ENCODE assay signal across 8 cellular contexts in the genomic region with DNA sequence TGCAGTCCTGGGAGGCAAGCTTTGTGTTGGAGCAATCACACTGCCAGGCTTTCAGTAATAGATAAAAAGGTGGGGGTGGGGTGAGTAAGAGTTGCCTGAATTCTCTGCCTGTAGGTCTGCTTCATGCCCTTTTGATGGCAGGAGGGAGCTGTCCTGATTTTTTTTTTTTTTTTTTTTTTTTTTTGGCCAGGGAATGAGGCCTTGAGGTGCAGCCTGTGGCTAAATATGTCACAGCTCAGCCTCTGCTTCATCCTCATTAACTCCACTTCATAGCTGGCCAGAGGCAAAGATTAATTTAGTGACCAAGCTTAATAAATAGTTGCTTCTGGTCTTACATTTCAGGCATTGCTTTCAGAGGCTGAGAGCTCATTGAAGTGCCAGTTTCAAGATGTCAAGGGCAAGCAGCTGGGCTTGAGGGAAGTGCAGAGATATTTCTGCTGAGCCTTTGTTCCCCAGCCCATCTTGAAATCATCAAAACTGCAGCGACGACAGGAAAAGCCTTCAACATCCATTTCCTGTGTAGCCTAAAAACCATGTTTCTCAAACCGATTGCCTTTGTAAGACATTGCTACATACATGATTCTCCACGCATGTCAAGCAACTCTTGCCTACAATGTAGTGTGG.
A peak's percentile ranks its signal among the peaks of the same experiment; 100 is the strongest.
DNase-seq lines count a peak whose midpoint lies in the region; ATAC-seq and TF ChIP-seq lines count a peak whose summit lies in the region.

No MANE protein-coding gene starts in this region.

- H3K4me3 Mint-ChIP-seq in type B pancreatic cell: no peak overlapping the region
- H3K4me3 Mint-ChIP-seq in effector memory CD8-positive, alpha-beta T cell: no peak overlapping the region

- peaks cover 35% of the 10 kb centered on the region for H3K4me1 Mint-ChIP-seq in type B pancreatic cell (ENCODE audit: unreplicated experiment)
- no peaks in the 10 kb centered on the region for H3K4me1 Mint-ChIP-seq in effector memory CD8-positive, alpha-beta T cell (ENCODE audit: low read depth in 2 of 2)

- 21% methylated on average over 4 of the region's 4 CpGs for WGBS in right cardiac atrium

- H3K4me1 ChIP-seq in right cardiac atrium (ENCODE audit: control insufficient read depth, insufficient read depth, low read length): peaks cover 1% of the 10 kb centered on the region

- peak; percentile 11; the same call in 1 of the 2 replicates for TF ChIP-seq CTCF in VCaP (conservative IDR thresholded peaks at IDR 0.05)
- TF ChIP-seq CTCF in type B pancreatic cell (conservative IDR thresholded peaks at IDR 0.05): peak; percentile 56

- no peak for DNase-seq in Right ventricle myocardium inferior (ENCODE audit: missing footprints)
- DNase-seq in cardiac septum (ENCODE audit: low spot score): no peak
- peak in 1 of 3 donors; percentile 37 for DNase-seq in right cardiac atrium
- DNase-seq in type B pancreatic cell (ENCODE audit: extremely low spot score, unreplicated experiment): no peak
- DNase-seq in activated CD4-positive, alpha-beta T cell treated with anti-CD3 and anti-CD28 coated beads for 48 hours: no peak
- no peak for DNase-seq in effector memory CD8-positive, alpha-beta T cell

- no peaks in the 10 kb centered on the region for H3K27me3 ChIP-seq in right cardiac atrium (ENCODE audit: control insufficient read depth, insufficient read depth)

- ATAC-seq in Right ventricle myocardium inferior (peak; percentile 75), right cardiac atrium (peak; percentile 45 to 51), GM21447 (IDR thresholded peaks at IDR 0.05; ENCODE audit: unreplicated experiment) (no peak)
- ATAC-seq in effector memory CD8-positive, alpha-beta T cell (replicated peaks): no peak

- intact Hi-C loops in Right ventricle myocardium inferior (cut with DNase I): no loop called here
- intact Hi-C loops in cardiac septum (cut with DNase I): no loop called here
- intact Hi-C loops in right cardiac atrium (cut with DNase I): no loop called here

- no peak overlapping the region for H3K27ac ChIP-seq in VCaP
- H3K27ac ChIP-seq in right cardiac atrium (ENCODE audit: low read length): no peak overlapping the region

- H3K36me3 Mint-ChIP-seq in type B pancreatic cell: no peaks in the 10 kb centered on the region
- no peaks in the 10 kb centered on the region for H3K36me3 Mint-ChIP-seq in effector memory CD8-positive, alpha-beta T cell (ENCODE audit: insufficient read depth)

- no peaks in the 10 kb centered on the region for H3K9me3 Mint-ChIP-seq in type B pancreatic cell
- no peaks in the 10 kb centered on the region for H3K9me3 Mint-ChIP-seq in effector memory CD8-positive, alpha-beta T cell

- no peak overlapping the region for H3K4me3 ChIP-seq in right cardiac atrium (ENCODE audit: low read length)

- no peaks in the 10 kb centered on the region for H3K9me3 ChIP-seq in right cardiac atrium (ENCODE audit: control insufficient read depth, low read length)

- H3K27me3 Mint-ChIP-seq in type B pancreatic cell: no peaks in the 10 kb centered on the region
- peaks cover 12 to 16% of the 10 kb centered on the region in 2 donors for H3K27me3 Mint-ChIP-seq in effector memory CD8-positive, alpha-beta T cell

- H3K27ac Mint-ChIP-seq in type B pancreatic cell: no peak overlapping the region
- H3K27ac Mint-ChIP-seq in effector memory CD8-positive, alpha-beta T cell: no peak overlapping the region

Comparison
In these comparisons a context has a peak if more than half of its experiments do, and no peak if none do; other contexts are left out.
1. ATAC-seq: peak in Right ventricle myocardium inferior (single experiment) and right cardiac atrium (2 of 2); none in GM21447 (single experiment) and effector memory CD8-positive, alpha-beta T cell (single experiment).